In genomic region chr10:29461042-29461441, GRCh38 we compare ENCODE assay signal across 18 cellular contexts.
"Had no signal": no experiment of that assay in that cellular context is flagged by ENCODE, and none has a peak within 500 bp of the region (broad histone marks: within the 10 kb centered on the region; RNA-seq: fewer than 3 reads in every experiment).

No MANE protein-coding gene starts in this region.

- H3K27me3 ChIP-seq: breast epithelium had no signal

- H3K4me1 Mint-ChIP-seq: activated B cell treated with CpG ODN at 0.5 μM for 24 hours; activated CD4-positive, alpha-beta T cell treated with anti-CD3 and anti-CD28 coated beads, Interleukin-2, amount 10 ng/mL, durations not matched to agents 24 days and 14 days; T-helper 17 cell had no signal

- H3K4me3 ChIP-seq: breast epithelium, K562 had no signal

- H3K27ac ChIP-seq: breast epithelium had no signal

- ATAC-seq: K562, T-helper 17 cell had no signal

- H3K36me3 ChIP-seq: breast epithelium had no signal

- H3K4me1 ChIP-seq: breast epithelium had no signal

- H3K9me3 ChIP-seq: breast epithelium had no signal

- H3K27me3 Mint-ChIP-seq: activated B cell treated with CpG ODN at 0.5 μM for 24 hours; activated CD4-positive, alpha-beta T cell treated with anti-CD3 and anti-CD28 coated beads, Interleukin-2, amount 10 ng/mL, durations not matched to agents 24 days and 14 days; activated naive CD8-positive, alpha-beta T cell; T-helper 17 cell had no signal

- H3K27ac Mint-ChIP-seq: activated B cell treated with CpG ODN at 0.5 μM for 24 hours; activated CD4-positive, alpha-beta T cell treated with anti-CD3 and anti-CD28 coated beads, Interleukin-2, amount 10 ng/mL, durations not matched to agents 24 days and 14 days; activated naive CD8-positive, alpha-beta T cell; T-helper 17 cell had no signal

- H3K4me3 Mint-ChIP-seq: activated B cell treated with CpG ODN at 0.5 μM for 24 hours; activated CD4-positive, alpha-beta T cell treated with anti-CD3 and anti-CD28 coated beads, Interleukin-2, amount 10 ng/mL, durations not matched to agents 24 days and 14 days; activated naive CD8-positive, alpha-beta T cell; T-helper 17 cell had no signal

- DNase-seq: activated B cell treated with CpG ODN at 0.5 μM for 24 hours; activated CD4-positive, alpha-beta T cell treated with anti-CD3 and anti-CD28 coated beads for 1 hour; activated CD4-positive, alpha-beta T cell treated with anti-CD3 and anti-CD28 coated beads, Interleukin-2, amount 10 ng/mL, durations not matched to agents 24 days and 14 days; activated CD4-positive, alpha-beta T cell treated with anti-CD3 and anti-CD28 coated beads, Interleukin-2, amount 50 U/mL, for 48 hours; activated naive CD4-positive, alpha-beta T cell; central memory CD4-positive, alpha-beta T cell; Karpas-422; NCI-H1105 treated with DMSO at 0.1 percent for 48 hours; NCI-H1436 treated with DMSO at 0.1 percent for 48 hours; NCI-H187; NCI-H2081; NCI-H524; SHP77 treated with DMSO at 0.1 percent for 48 hours; T-helper 17 cell; T1000 had no signal
